24 cellular contexts compared by ENCODE assay signal in the genomic region with DNA sequence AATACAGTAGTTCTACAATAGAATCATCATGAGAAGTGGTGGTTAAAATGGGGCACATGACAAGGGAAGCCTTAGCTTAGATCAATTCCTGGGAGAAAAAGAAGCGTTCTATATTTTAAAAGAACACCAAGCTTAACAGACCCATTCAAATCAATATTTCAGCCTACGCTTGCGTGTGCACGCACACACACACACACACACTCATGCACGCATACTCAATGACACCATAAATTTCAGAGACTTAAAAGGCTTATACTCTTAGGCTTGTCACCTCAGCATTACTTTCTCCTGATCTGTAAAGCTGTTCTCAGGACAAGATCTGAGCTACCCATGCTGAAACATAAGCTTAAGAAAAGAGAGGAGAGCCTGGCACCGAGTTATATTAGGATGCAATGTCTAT.
"Had no signal": no experiment of that assay in that cellular context is flagged by ENCODE, and none has a peak within 500 bp of the region (broad histone marks: within the 10 kb centered on the region; RNA-seq: fewer than 3 reads in every experiment).

No MANE protein-coding gene starts in this region.

- H3K9me3 ChIP-seq: breast epithelium, colonic mucosa, esophagus squamous epithelium, gastrocnemius medialis, sigmoid colon, testis, uterus had no signal

- H3K27ac Mint-ChIP-seq: activated CD4-positive, alpha-beta T cell treated with anti-CD3 and anti-CD28 coated beads for 36 hours; activated naive CD8-positive, alpha-beta T cell treated with anti-CD3 and anti-CD28 coated beads for 36 hours; natural killer cell treated with Interleukin-12 subunit alpha and Interleukin-12 subunit beta and Interleukin-15 and Interleukin-18, amount 100 ng/mL, for 72 hours; progenitor cell of endocrine pancreas; stimulated activated naive B cell treated with anti-CD40 and anti-IgM and Interleukin-4, amounts not matched to agents 10 μg/mL and 1 μg/mL and 100 μg/mL, for 72 hours; WTC11 had no signal

- H3K4me1 Mint-ChIP-seq: activated CD4-positive, alpha-beta T cell treated with anti-CD3 and anti-CD28 coated beads for 36 hours; activated naive CD8-positive, alpha-beta T cell treated with anti-CD3 and anti-CD28 coated beads for 36 hours; stimulated activated naive B cell treated with anti-CD40 and anti-IgM and Interleukin-4, amounts not matched to agents 10 μg/mL and 1 μg/mL and 100 μg/mL, for 72 hours had no signal

- H3K4me3 ChIP-seq: breast epithelium, colonic mucosa, dorsolateral prefrontal cortex, esophagus squamous epithelium, gastrocnemius medialis, sigmoid colon, smooth muscle cell, testis, uterus had no signal

- H3K36me3 Mint-ChIP-seq: activated naive CD8-positive, alpha-beta T cell treated with anti-CD3 and anti-CD28 coated beads for 36 hours; natural killer cell treated with Interleukin-12 subunit alpha and Interleukin-12 subunit beta and Interleukin-15 and Interleukin-18, amount 100 ng/mL, for 72 hours; stimulated activated naive B cell treated with anti-CD40 and anti-IgM and Interleukin-4, amounts not matched to agents 10 μg/mL and 1 μg/mL and 100 μg/mL, for 72 hours; WTC11 had no signal

- H3K27me3 Mint-ChIP-seq: activated CD4-positive, alpha-beta T cell treated with anti-CD3 and anti-CD28 coated beads for 36 hours; activated naive CD8-positive, alpha-beta T cell treated with anti-CD3 and anti-CD28 coated beads for 36 hours; natural killer cell treated with Interleukin-12 subunit alpha and Interleukin-12 subunit beta and Interleukin-15 and Interleukin-18, amount 100 ng/mL, for 72 hours; progenitor cell of endocrine pancreas; stimulated activated naive B cell treated with anti-CD40 and anti-IgM and Interleukin-4, amounts not matched to agents 10 μg/mL and 1 μg/mL and 100 μg/mL, for 72 hours had no signal

- H3K4me3 Mint-ChIP-seq: activated CD4-positive, alpha-beta T cell treated with anti-CD3 and anti-CD28 coated beads for 36 hours; activated naive CD8-positive, alpha-beta T cell treated with anti-CD3 and anti-CD28 coated beads for 36 hours; natural killer cell treated with Interleukin-12 subunit alpha and Interleukin-12 subunit beta and Interleukin-15 and Interleukin-18, amount 100 ng/mL, for 72 hours; stimulated activated naive B cell treated with anti-CD40 and anti-IgM and Interleukin-4, amounts not matched to agents 10 μg/mL and 1 μg/mL and 100 μg/mL, for 72 hours; WTC11 had no signal

- DNase-seq: activated CD4-positive, alpha-beta T cell treated with anti-CD3 and anti-CD28 coated beads for 36 hours; activated CD4-positive, alpha-beta T cell treated with anti-CD3 and anti-CD28 coated beads, Interleukin-2, amount 50 U/mL, for 48 hours; activated naive CD4-positive, alpha-beta T cell treated with Interleukin-2 at 50 U/mL for 16 hours; activated naive CD8-positive, alpha-beta T cell treated with anti-CD3 and anti-CD28 coated beads for 36 hours; activated T-cell treated with anti-CD3 and anti-CD28 coated beads, Interleukin-2, amount 50 U/mL, for 48 hours; colonic mucosa; dorsolateral prefrontal cortex; esophagus squamous epithelium; gastrocnemius medialis; head of caudate nucleus; midbrain; sigmoid colon; stimulated activated CD4-positive, alpha-beta T cell treated with anti-CD3 and anti-CD28 coated beads, Interleukin-2, amount 100 ng/mL, for 48 hours; stimulated activated CD8-positive, alpha-beta memory T cell treated with anti-CD3 and anti-CD28 coated beads, Interleukin-4, amount 100 ng/mL, for 48 hours; stimulated activated naive B cell treated with anti-CD40 and anti-IgM and Interleukin-4, amounts not matched to agents 10 μg/mL and 1 μg/mL and 100 μg/mL, for 72 hours; T-helper 9 cell; testis; trophoblast cell; uterus had no signal

- H3K4me1 ChIP-seq: breast epithelium, colonic mucosa, esophagus squamous epithelium, testis, uterus had no signal

- H3K9me3 Mint-ChIP-seq: activated naive CD8-positive, alpha-beta T cell treated with anti-CD3 and anti-CD28 coated beads for 36 hours; WTC11 had no signal

- H3K36me3 ChIP-seq: breast epithelium, colonic mucosa, esophagus squamous epithelium, gastrocnemius medialis, sigmoid colon, uterus had no signal

- H3K27me3 ChIP-seq: breast epithelium, colonic mucosa, esophagus squamous epithelium, gastrocnemius medialis, sigmoid colon, testis, uterus had no signal

- H3K27ac ChIP-seq: breast epithelium, colonic mucosa, esophagus squamous epithelium, gastrocnemius medialis, sigmoid colon, testis, uterus had no signal

- H3K4me2 ChIP-seq: smooth muscle cell had no signal
